Comparison of ENCODE assay signal across 15 cellular contexts in the genomic region with DNA sequence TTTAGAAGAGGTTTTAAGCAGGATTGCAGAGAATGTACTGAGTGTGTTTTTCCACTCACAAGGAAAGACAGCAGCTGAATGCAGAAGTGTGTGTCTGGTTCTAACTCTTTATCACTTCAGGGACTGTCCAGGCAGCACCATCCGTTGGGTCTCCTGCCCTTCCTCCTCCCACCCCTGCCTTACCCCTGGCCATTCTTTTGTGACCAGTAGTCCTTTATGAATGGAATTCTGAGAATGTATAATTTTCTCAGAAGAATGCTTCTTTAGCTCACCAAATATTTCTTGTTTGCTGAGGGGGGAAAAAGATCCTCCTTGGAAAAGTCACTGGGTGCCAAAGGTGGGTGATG.
A peak's percentile ranks its signal among the peaks of the same experiment; 100 is the strongest.
DNase-seq lines count a peak whose midpoint lies in the region; ATAC-seq, FAIRE-seq and TF ChIP-seq lines count a peak whose summit lies in the region.
"Had no signal": no experiment of that assay in that cellular context is flagged by ENCODE, and none has a peak within 500 bp of the region (broad histone marks: within the 10 kb centered on the region; RNA-seq: fewer than 3 reads in every experiment).

No MANE protein-coding gene starts in this region.

- H3K9ac ChIP-seq in astrocyte (ENCODE audit: low read length), result peak overlapping the region; percentile 10
- no peak overlapping the region for H3K9ac ChIP-seq in iPS-20b (ENCODE audit: low read depth, low read length)

- no peak for TF ChIP-seq CTCF in heart left ventricle (IDR thresholded peaks at IDR 0.05)
- TF ChIP-seq CTCF in astrocyte (IDR thresholded peaks at IDR 0.05; ENCODE audit: insufficient read depth, low read depth, low read length), result no peak
- TF ChIP-seq CTCF in thyroid gland (IDR thresholded peaks at IDR 0.05), result no peak
- no peak for TF ChIP-seq CTCF in Calu3 (IDR thresholded peaks at IDR 0.05; ENCODE audit: unreplicated experiment)

- TF ChIP-seq POLR2A in heart left ventricle (IDR thresholded peaks at IDR 0.05) (no peak), thyroid gland (IDR thresholded peaks at IDR 0.05) (no peak)

- no peak overlapping the region for H2AFZ ChIP-seq in astrocyte (ENCODE audit: low read depth, low read length)

- peak overlapping the region; percentile 51 for H3K4me2 ChIP-seq in astrocyte (ENCODE audit: low read length)

- peaks cover 96% of the 10 kb centered on the region for H4K20me1 ChIP-seq in astrocyte (ENCODE audit: insufficient read depth, low read length)

- intact Hi-C loops in heart left ventricle (cut with DNase I), result loop anchor here in 3 of 10 donors (2.0 to 5.0 kb wide), 3 partner anchors 47 to 68 kb away; no protein-coding TSS in a partner anchor
- intact Hi-C loops in Right ventricle myocardium inferior (cut with DNase I), result no loop called here
- intact Hi-C loops in thyroid gland (cut with DNase I), result no loop called here
- intact Hi-C loops in Calu3 (cut with micrococcal nuclease; ENCODE audit: unreplicated experiment), result no loop called here

- no peaks in the 10 kb centered on the region for H3K9me3 ChIP-seq in heart left ventricle
- H3K9me3 ChIP-seq in astrocyte (ENCODE audit: insufficient read depth, low read depth, low read length), result no peaks in the 10 kb centered on the region
- H3K9me3 ChIP-seq in iPS-20b (ENCODE audit: insufficient read depth, low read depth, low read length), result no peaks in the 10 kb centered on the region
- H3K9me3 ChIP-seq in thyroid gland, result no peaks in the 10 kb centered on the region

- H3K4me3 ChIP-seq in heart left ventricle, result no peak overlapping the region
- no peak overlapping the region for H3K4me3 ChIP-seq in astrocyte (ENCODE audit: insufficient read depth, low read depth, low read length)
- peak overlapping the region; percentile 14; the same call in 1 of the 2 replicates for H3K4me3 ChIP-seq in iPS-20b (ENCODE audit: low read length)
- H3K4me3 ChIP-seq in thyroid gland (replicated peaks in 1 of 3), result no peak overlapping the region

- no peaks in the 10 kb centered on the region for H3K9me3 Mint-ChIP-seq in astrocyte (ENCODE audit: unreplicated experiment)
- no peaks in the 10 kb centered on the region for H3K9me3 Mint-ChIP-seq in Calu3 (ENCODE audit: low read depth, unreplicated experiment)
- H3K9me3 Mint-ChIP-seq: T-cell had no signal

- DNase-seq in heart left ventricle, result no peak
- DNase-seq in Right ventricle myocardium inferior (ENCODE audit: missing footprints), result no peak
- peak; percentile 37 for DNase-seq in astrocyte (ENCODE audit: low read depth)
- DNase-seq in thyroid gland, result no peak
- DNase-seq in Calu3, result no peak
- no peak for DNase-seq in 8988T
- DNase-seq: activated T-cell treated with anti-CD3 and anti-CD28 coated beads for 4 hours; DMS153; effector memory CD4-positive, alpha-beta T cell; left colon; NCI-H2227 treated with DMSO at 0.1 percent for 48 hours; T-cell had no signal

- H3K27me3 Mint-ChIP-seq in astrocyte (ENCODE audit: low read depth, unreplicated experiment) (no peaks in the 10 kb centered on the region), Calu3 (ENCODE audit: unreplicated experiment) (no peaks in the 10 kb centered on the region)

- H3K27me3 ChIP-seq in heart left ventricle, result no peaks in the 10 kb centered on the region
- H3K27me3 ChIP-seq in astrocyte (ENCODE audit: insufficient read depth, low read length), result no peaks in the 10 kb centered on the region
- H3K27me3 ChIP-seq in iPS-20b (ENCODE audit: insufficient read depth, low read length), result no peaks in the 10 kb centered on the region
- no peaks in the 10 kb centered on the region for H3K27me3 ChIP-seq in thyroid gland

- H3K36me3 Mint-ChIP-seq in astrocyte (ENCODE audit: low read depth, unreplicated experiment), result peaks cover 8% of the 10 kb centered on the region
- H3K36me3 Mint-ChIP-seq in Calu3 (ENCODE audit: insufficient read depth, unreplicated experiment), result no peaks in the 10 kb centered on the region
- H3K36me3 Mint-ChIP-seq: T-cell had no signal

- H3K27ac Mint-ChIP-seq in astrocyte (ENCODE audit: unreplicated experiment) (peak overlapping the region; percentile 83), Calu3 (ENCODE audit: unreplicated experiment) (no peak overlapping the region)
- H3K27ac Mint-ChIP-seq: T-cell had no signal

- no peak for FAIRE-seq in astrocyte (lab: Jason Lieb, UNC)

- H3K36me3 ChIP-seq in heart left ventricle (no peaks in the 10 kb centered on the region), astrocyte (ENCODE audit: insufficient read depth, low read length) (no peaks in the 10 kb centered on the region), iPS-20b (ENCODE audit: insufficient read depth, low read depth, low read length) (no peaks in the 10 kb centered on the region; the same call in 1 of the 2 replicates), thyroid gland (no peaks in the 10 kb centered on the region)

- 5 to 12% (median 9%) methylated on average over 1 of the region's 1 CpG for WGBS in heart left ventricle, 4 donors
- WGBS in thyroid gland, 2 donors, result 12 to 13% methylated on average over 1 of the region's 1 CpG

- ATAC-seq in heart left ventricle (no peak), Right ventricle myocardium inferior (no peak), GM18909 (IDR thresholded peaks at IDR 0.05; ENCODE audit: poor library complexity, unreplicated experiment) (no peak)
- ATAC-seq: activated CD4-positive, CD25-positive, alpha-beta regulatory T cell treated with anti-CD3 and anti-CD28 coated beads, Interleukin-2, amount 50 U/mL, for 24 hours; left colon; T-cell had no signal

- no TSS peak for BruUV-seq in Calu3 (replicated peaks; lab: Mats Ljungman, UMichigan)

- peaks cover 93% of the 10 kb centered on the region for H3K4me1 Mint-ChIP-seq in astrocyte (ENCODE audit: low read depth, unreplicated experiment)
- peaks cover 52% of the 10 kb centered on the region for H3K4me1 Mint-ChIP-seq in Calu3 (ENCODE audit: low read depth, unreplicated experiment)

- peaks cover 100% of the 10 kb centered on the region for H3K79me2 ChIP-seq in astrocyte (ENCODE audit: insufficient read depth, low read length)

- H3K4me1 ChIP-seq in heart left ventricle, result peaks cover 0 to 99% (median 58%) of the 10 kb centered on the region in 12 donors
- peaks cover 37% of the 10 kb centered on the region for H3K4me1 ChIP-seq in astrocyte (ENCODE audit: insufficient read depth, low read length)
- H3K4me1 ChIP-seq in iPS-20b (ENCODE audit: insufficient read depth, low read length), result peaks cover 58% of the 10 kb centered on the region
- peaks cover 40 to 63% of the 10 kb centered on the region in 2 donors for H3K4me1 ChIP-seq in thyroid gland

- H3K4me3 Mint-ChIP-seq in astrocyte (ENCODE audit: unreplicated experiment), result peak overlapping the region; percentile 47
- H3K4me3 Mint-ChIP-seq in Calu3 (ENCODE audit: low read depth, unreplicated experiment), result no peak overlapping the region

- H3K27ac ChIP-seq in heart left ventricle, result peak overlapping the region in 10 of 12 donors; percentile 61 to 81 (median 69)
- H3K27ac ChIP-seq in astrocyte (ENCODE audit: low read depth, low read length), result no peak overlapping the region
- no peak overlapping the region for H3K27ac ChIP-seq in iPS-20b (ENCODE audit: low read length)
- peak overlapping the region in 2 of 3 donors; percentile 6 to 39 for H3K27ac ChIP-seq in thyroid gland

- CTCF ChIA-PET in Calu3 (lab: Charles Lee), result interaction anchor here (0.6 to 1.1 kb wide), 3 partner anchors 9 to 90 kb away, joined by 3 to 8 read pairs (median 6); no protein-coding TSS in a partner anchor

Comparison
In these comparisons a context has a peak if more than half of its experiments do, and no peak if none do; other contexts are left out.
1. H3K27ac ChIP-seq: peak in heart left ventricle (10 of 12) and thyroid gland (2 of 3); none in astrocyte (single experiment) and iPS-20b (single experiment).